Comparison of ENCODE assay signal across 8 cellular contexts in genomic region chr12:69254046-69254445, GRCh38. TPM values are rescaled to one million over a fixed set of nuclear protein-coding genes. Genes with fewer than 3 reads are reported as not detected.
DNase-seq lines count a peak whose midpoint lies in the region; ATAC-seq, FAIRE-seq and TF ChIP-seq lines count a peak whose summit lies in the region.

No MANE protein-coding gene starts in this region.

- no peak overlapping the region for H3K4me2 ChIP-seq in PC-9

- peak overlapping the region; percentile 16 to 96 (median 52) for H3K27ac Mint-ChIP-seq in CD4-positive, CD25-positive, alpha-beta regulatory T cell

- peak overlapping the region; percentile 65 for H3K27ac ChIP-seq in CD4-positive, CD25-positive, alpha-beta regulatory T cell (ENCODE audit: insufficient read depth, low read length, poor library complexity, severe bottlenecking)
- H3K27ac ChIP-seq in PC-9 (no peak overlapping the region), dorsolateral prefrontal cortex (peak overlapping the region in 2 of 59 donors; percentile 13 to 26)

- H3K9me2 ChIP-seq in PC-9 (ENCODE audit: insufficient read depth), result no peaks in the 10 kb centered on the region

- no peaks in the 10 kb centered on the region for H3K27me3 ChIP-seq in CD4-positive, CD25-positive, alpha-beta regulatory T cell (ENCODE audit: control insufficient read depth, insufficient read depth, low read length)
- H3K27me3 ChIP-seq in PC-9 (ENCODE audit: insufficient read depth, low read depth) (no peaks in the 10 kb centered on the region), dorsolateral prefrontal cortex (no peaks in the 10 kb centered on the region), MG63 (no peaks in the 10 kb centered on the region)

- H3K36me3 ChIP-seq in CD4-positive, CD25-positive, alpha-beta regulatory T cell (ENCODE audit: control insufficient read depth, insufficient read depth, low read length), result peaks cover 46% of the 10 kb centered on the region
- peaks cover 36% of the 10 kb centered on the region for H3K36me3 ChIP-seq in PC-9 (ENCODE audit: low read depth)
- peaks cover 73% of the 10 kb centered on the region for H3K36me3 ChIP-seq in MG63

- no peak overlapping the region for H3K4me3 Mint-ChIP-seq in CD4-positive, CD25-positive, alpha-beta regulatory T cell

- peaks cover 13% of the 10 kb centered on the region for H3K4me1 ChIP-seq in CD4-positive, CD25-positive, alpha-beta regulatory T cell (ENCODE audit: control insufficient read depth, insufficient read depth, low read length, poor library complexity, severe bottlenecking)
- H3K4me1 ChIP-seq in PC-9 (replicated peaks; ENCODE audit: insufficient read depth), result no peaks in the 10 kb centered on the region

- BruUV-seq in PC-9 (replicated peaks; lab: Mats Ljungman, UMichigan), result no TSS peak

- POLR2A ChIA-PET in PC-9 (lab: Charles Lee; ENCODE audit: unreplicated experiment), result no interaction called here

- peak in 2 of 3 donors; percentile 72 to 83 for DNase-seq in CD4-positive, CD25-positive, alpha-beta regulatory T cell
- DNase-seq in GM18507 (ENCODE audit: extremely low spot score, insufficient read length, low read depth) (no peak), PC-9 (peak in 1 of 2 experiments; percentile 36), dorsolateral prefrontal cortex (no peak), myocyte (ENCODE audit: low read depth) (peak; percentile 41), MG63 (no peak), NK-92 (lab: John Stamatoyannopoulos, UW; ENCODE audit: unreplicated experiment) (no peak)

- H3K36me3 Mint-ChIP-seq in CD4-positive, CD25-positive, alpha-beta regulatory T cell, result peaks cover 17% of the 10 kb centered on the region

- intact Hi-C loops in PC-9 (cut with micrococcal nuclease; ENCODE audit: unreplicated experiment) (loop anchor here (1.0 to 5.0 kb wide), 2 partner anchors 100 to 392 kb away; no protein-coding TSS in a partner anchor), dorsolateral prefrontal cortex (cut with DNase I) (loop anchor here in 1 of 2 donors (2.0 to 10.0 kb wide), 2 partner anchors 99 to 449 kb away; partner anchors contain the start of gene MDM2)

- CTCF ChIA-PET in PC-9 (lab: Charles Lee), result interaction anchor here (0.5 to 1.4 kb wide), 3 partner anchors 57 to 424 kb away, joined by 3 to 6 read pairs (median 4); no protein-coding TSS in a partner anchor

- peaks cover 0 to 2% (median 0%) of the 10 kb centered on the region in 7 donors for H3K9me3 Mint-ChIP-seq in CD4-positive, CD25-positive, alpha-beta regulatory T cell

- no peak overlapping the region for H3K4me3 ChIP-seq in CD4-positive, CD25-positive, alpha-beta regulatory T cell (ENCODE audit: low read depth, low read length)
- H3K4me3 ChIP-seq in PC-9, result no peak overlapping the region
- H3K4me3 ChIP-seq in dorsolateral prefrontal cortex, result no peak overlapping the region
- H3K4me3 ChIP-seq in MG63, result no peak overlapping the region

- H3K79me2 ChIP-seq in PC-9 (ENCODE audit: low read depth), result peaks cover 61% of the 10 kb centered on the region

- peak; percentile 55 for FAIRE-seq in GM18507 (lab: Jason Lieb, UNC)

- peaks cover 25 to 45% (median 42%) of the 10 kb centered on the region in 4 donors for H3K4me1 Mint-ChIP-seq in CD4-positive, CD25-positive, alpha-beta regulatory T cell

- H4K20me1 ChIP-seq in PC-9 (ENCODE audit: insufficient read depth), result peaks cover 39% of the 10 kb centered on the region

- peak; percentile 85 to 87 for ATAC-seq in CD4-positive, CD25-positive, alpha-beta regulatory T cell (ENCODE audit: low read depth in 2 of 2)
- ATAC-seq in HG03280 (IDR thresholded peaks at IDR 0.05; ENCODE audit: unreplicated experiment), result peak; percentile 70

- peak; percentile 81 for TF ChIP-seq CTCF in PC-9 (conservative IDR thresholded peaks at IDR 0.05)
- peak; percentile 54 to 90 (median 76) for TF ChIP-seq CTCF in dorsolateral prefrontal cortex (IDR thresholded peaks at IDR 0.05 in 54 of 56, conservative IDR thresholded peaks at IDR 0.05 in 2 of 56; ENCODE audit: low read depth in 1 of 56, partially characterized antibody in 56 of 56)

- no peaks in the 10 kb centered on the region for H3K9me3 ChIP-seq in CD4-positive, CD25-positive, alpha-beta regulatory T cell (ENCODE audit: control insufficient read depth in 2 of 2, low read length in 2 of 2)
- no peaks in the 10 kb centered on the region for H3K9me3 ChIP-seq in PC-9 (ENCODE audit: insufficient read depth, low read depth)
- H3K9me3 ChIP-seq in MG63, result no peaks in the 10 kb centered on the region

- no peaks in the 10 kb centered on the region for H3K27me3 Mint-ChIP-seq in CD4-positive, CD25-positive, alpha-beta regulatory T cell

- peaks cover 16% of the 10 kb centered on the region; the same call in 1 of the 2 replicates for H3F3A ChIP-seq in PC-9 (ENCODE audit: insufficient read depth, low read depth)

- H2AFZ ChIP-seq in PC-9, result no peak overlapping the region

RNA-seq across cellular contexts. Expression of gene CPSF6, which starts 14.7 kb away (rescaled TPM):
- 88.3 TPM for total RNA-seq in CD4-positive, CD25-positive, alpha-beta regulatory T cell
- 10 to 100 TPM; 49.6 to 61.0 (median 55.6) TPM for polyA plus RNA-seq in CD4-positive, CD25-positive, alpha-beta regulatory T cell
- 56.8 and 77.9 TPM in 2 replicates for total RNA-seq in PC-9 (2021)
- 100 to 1,000 TPM in 36 of 120 experiments, 10 to 100 TPM in 84; 76.6 to 122 (median 94.4) TPM for total RNA-seq in dorsolateral prefrontal cortex
- 22.0 and 23.4 TPM in 2 replicates for total RNA-seq in myocyte
- 34.5 TPM for polyA plus RNA-seq in myocyte (2012)
- 50.9 and 69.1 TPM in 2 replicates for total RNA-seq in MG63 (2014; rRNA removed; shearing (Covaris generic); ENCODE audit: low replicate concordance)

Comparison
In these comparisons a context has a peak if more than half of its experiments do, and no peak if none do; other contexts are left out.
1. DNase-seq: peak in CD4-positive, CD25-positive, alpha-beta regulatory T cell (2 of 3) and myocyte (single experiment); none in GM18507 (single experiment), dorsolateral prefrontal cortex (0 of 10), MG63 (single experiment) and NK-92 (single experiment).